Comparison of ENCODE assay signal across 8 cellular contexts in the genomic region with DNA sequence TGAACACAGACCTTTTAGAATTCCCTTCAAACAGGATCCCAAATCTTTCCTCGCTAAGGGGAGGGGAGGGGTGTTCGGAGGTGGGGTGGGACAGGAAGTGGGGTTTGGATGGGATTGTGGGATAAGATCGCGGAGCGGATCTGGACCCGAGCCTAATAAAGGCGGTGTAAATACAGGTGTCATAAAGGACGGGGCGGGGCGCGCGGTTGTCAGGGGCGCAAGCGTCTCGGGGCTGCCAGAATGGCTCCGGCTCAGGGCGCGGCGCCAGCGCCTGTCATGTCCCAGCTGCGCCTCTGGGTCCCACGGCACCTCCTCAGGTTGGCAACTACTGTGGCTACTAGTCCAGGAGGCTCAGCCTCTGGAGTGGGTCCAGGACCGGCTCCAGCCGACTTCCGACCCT.
DNase-seq lines count a peak whose midpoint lies in the region; ATAC-seq lines count a peak whose summit lies in the region.

No MANE protein-coding gene starts in this region.

- no peaks in the 10 kb centered on the region for H3K36me3 Mint-ChIP-seq in stimulated activated memory B cell treated with anti-CD40 and anti-IgM and Interleukin-4, amounts not matched to agents 10 μg/mL and 1 μg/mL and 100 μg/mL, for 72 hours

- peak overlapping the region; percentile 9 for H3K4me3 Mint-ChIP-seq in stimulated activated memory B cell treated with anti-CD40 and anti-IgM and Interleukin-4, amounts not matched to agents 10 μg/mL and 1 μg/mL and 100 μg/mL, for 72 hours

- in situ Hi-C loops in T47D (cut with HindIII; ENCODE audit: low pct_unique_long_range_greater_than_20kb, low sequenced_read_pairs), result no loop called here

- DNase-seq in GM03348 (ENCODE audit: low spot score) (peak; percentile 67), NCI-H2171 treated with DMSO at 0.1 percent for 48 hours (lab: John Stamatoyannopoulos, UW) (peak; percentile 74), T47D (ENCODE audit: low read depth in 1 of 2, low spot score in 1 of 2) (peak; percentile 72 to 78), left kidney (ENCODE audit: low read depth, low spot score) (peak; percentile 59), midbrain (lab: John Stamatoyannopoulos, UW) (no peak)

- no peak overlapping the region for H3K27ac Mint-ChIP-seq in stimulated activated memory B cell treated with anti-CD40 and anti-IgM and Interleukin-4, amounts not matched to agents 10 μg/mL and 1 μg/mL and 100 μg/mL, for 72 hours

- no peaks in the 10 kb centered on the region for H3K9me3 Mint-ChIP-seq in stimulated activated memory B cell treated with anti-CD40 and anti-IgM and Interleukin-4, amounts not matched to agents 10 μg/mL and 1 μg/mL and 100 μg/mL, for 72 hours

- no peak for ATAC-seq in stimulated activated memory B cell treated with anti-CD40 and anti-IgM and Interleukin-4, amounts not matched to agents 10 μg/mL and 1 μg/mL and 100 μg/mL, for 72 hours
- no peak for ATAC-seq in GM19467 (IDR thresholded peaks at IDR 0.05; ENCODE audit: unreplicated experiment)
- no peak for ATAC-seq in HG03469 (IDR thresholded peaks at IDR 0.05; ENCODE audit: unreplicated experiment)

- H3K27me3 Mint-ChIP-seq in stimulated activated memory B cell treated with anti-CD40 and anti-IgM and Interleukin-4, amounts not matched to agents 10 μg/mL and 1 μg/mL and 100 μg/mL, for 72 hours, result peaks cover 20% of the 10 kb centered on the region

- peaks cover 9% of the 10 kb centered on the region for H3K4me1 Mint-ChIP-seq in stimulated activated memory B cell treated with anti-CD40 and anti-IgM and Interleukin-4, amounts not matched to agents 10 μg/mL and 1 μg/mL and 100 μg/mL, for 72 hours
